Comparison of ENCODE assay signal across 2 cellular contexts in the genomic region with DNA sequence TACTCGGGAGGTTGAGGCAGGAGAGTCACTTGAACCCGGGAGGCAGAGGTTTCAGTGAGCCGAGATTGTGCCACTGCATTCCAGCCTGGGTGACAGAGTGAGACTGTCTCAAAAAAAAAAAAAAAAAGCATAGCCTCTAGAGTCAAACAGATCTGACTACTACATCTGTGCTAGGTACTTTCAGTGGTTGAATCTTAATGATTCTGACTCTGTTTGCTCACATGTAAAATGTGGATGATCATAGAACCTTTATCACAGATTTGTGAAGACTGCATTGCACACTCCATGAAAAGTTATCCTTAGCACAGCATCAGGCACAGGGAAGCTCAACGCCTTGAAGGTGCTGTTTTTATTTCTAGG.
TF ChIP-seq lines count a peak whose summit lies in the region.

No MANE protein-coding gene starts in this region.

TF ChIP-seq in HEK293, 187 proteins besides CTCF, POLR2A, EP300 and RAD21:
- peak; percentile 10; the same call in 1 of the 2 replicates for TF ChIP-seq RBAK (tag by site-specific recombination; IDR thresholded peaks at IDR 0.05)
- TF ChIP-seq ZNF416 (tag by site-specific recombination; IDR thresholded peaks at IDR 0.05), result 0 out of 2 replicates have a peak, but pooled peaks have one; percentile 7
- TF ChIP-seq YY2 (tag by site-specific recombination; IDR thresholded peaks at IDR 0.05), result 0 out of 2 replicates have a peak, but pooled peaks have one; percentile 8

TF ChIP-seq in K562, 482 proteins besides CTCF, POLR2A, EP300 and RAD21:
- TF ChIP-seq ADNP (tag; IDR thresholded peaks at IDR 0.05), result 0 out of 2 replicates have a peak, but pooled peaks have one; percentile 44
